ENCODE assay signal across 1 cellular context in the genomic region with DNA sequence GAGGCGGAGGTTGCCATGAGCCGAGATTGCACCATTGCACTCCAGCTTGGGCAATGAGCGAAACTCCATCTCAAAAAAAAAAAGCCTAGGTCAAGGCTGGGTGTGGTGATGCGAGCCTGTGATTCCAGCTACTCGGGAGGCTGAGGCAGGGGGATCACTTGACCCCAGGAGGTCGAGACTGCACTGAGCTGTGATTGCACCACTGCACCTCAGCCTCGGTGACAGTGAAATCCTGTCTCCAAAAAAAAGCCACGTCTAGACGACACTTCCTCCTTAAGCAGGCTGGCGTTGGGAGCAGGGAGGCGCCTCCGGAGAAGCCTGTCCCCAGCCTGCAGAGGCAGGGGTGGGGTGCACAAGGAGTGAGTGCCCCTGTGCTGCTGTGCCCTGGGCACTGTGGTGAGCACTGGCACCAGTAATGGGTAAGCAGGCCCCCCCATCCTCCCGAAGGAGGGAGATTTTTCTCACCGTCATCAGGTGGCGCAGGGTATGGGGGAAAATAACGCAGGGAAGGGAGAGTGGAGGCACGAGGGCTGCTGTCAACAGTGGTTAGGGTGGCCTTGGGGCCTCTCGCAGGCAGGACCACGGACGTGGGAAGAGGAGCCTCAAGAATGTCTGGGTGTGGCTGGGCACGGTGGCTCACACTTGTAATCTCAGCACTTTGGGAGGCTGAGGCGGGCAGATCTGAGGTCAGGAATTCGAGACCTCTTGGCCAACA.
TF ChIP-seq lines count a peak whose summit lies in the region.

No MANE protein-coding gene starts in this region.

TF ChIP-seq in HepG2, 621 proteins besides CTCF, POLR2A, EP300 and RAD21 (continued from another document):
- TF ChIP-seq, protein P1, sequence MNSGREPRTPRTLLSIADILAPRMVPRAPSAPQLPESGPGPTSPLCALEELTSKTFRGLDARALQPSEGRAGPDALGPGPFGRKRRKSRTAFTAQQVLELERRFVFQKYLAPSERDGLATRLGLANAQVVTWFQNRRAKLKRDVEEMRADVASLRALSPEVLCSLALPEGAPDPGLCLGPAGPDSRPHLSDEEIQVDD (CRISPR knock-in tag; IDR thresholded peaks at IDR 0.05; ENCODE audit: borderline replicate concordance), result no peak
- TF ChIP-seq, protein P2, sequence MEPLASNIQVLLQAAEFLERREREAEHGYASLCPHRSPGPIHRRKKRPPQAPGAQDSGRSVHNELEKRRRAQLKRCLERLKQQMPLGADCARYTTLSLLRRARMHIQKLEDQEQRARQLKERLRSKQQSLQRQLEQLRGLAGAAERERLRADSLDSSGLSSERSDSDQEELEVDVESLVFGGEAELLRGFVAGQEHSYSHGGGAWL (CRISPR knock-in tag; IDR thresholded peaks at IDR 0.05), result no peak
- no peak for TF ChIP-seq ZNF431 (CRISPR knock-in tag; IDR thresholded peaks at IDR 0.05; ENCODE audit: borderline replicate concordance, low read depth)
- TF ChIP-seq, protein P3, sequence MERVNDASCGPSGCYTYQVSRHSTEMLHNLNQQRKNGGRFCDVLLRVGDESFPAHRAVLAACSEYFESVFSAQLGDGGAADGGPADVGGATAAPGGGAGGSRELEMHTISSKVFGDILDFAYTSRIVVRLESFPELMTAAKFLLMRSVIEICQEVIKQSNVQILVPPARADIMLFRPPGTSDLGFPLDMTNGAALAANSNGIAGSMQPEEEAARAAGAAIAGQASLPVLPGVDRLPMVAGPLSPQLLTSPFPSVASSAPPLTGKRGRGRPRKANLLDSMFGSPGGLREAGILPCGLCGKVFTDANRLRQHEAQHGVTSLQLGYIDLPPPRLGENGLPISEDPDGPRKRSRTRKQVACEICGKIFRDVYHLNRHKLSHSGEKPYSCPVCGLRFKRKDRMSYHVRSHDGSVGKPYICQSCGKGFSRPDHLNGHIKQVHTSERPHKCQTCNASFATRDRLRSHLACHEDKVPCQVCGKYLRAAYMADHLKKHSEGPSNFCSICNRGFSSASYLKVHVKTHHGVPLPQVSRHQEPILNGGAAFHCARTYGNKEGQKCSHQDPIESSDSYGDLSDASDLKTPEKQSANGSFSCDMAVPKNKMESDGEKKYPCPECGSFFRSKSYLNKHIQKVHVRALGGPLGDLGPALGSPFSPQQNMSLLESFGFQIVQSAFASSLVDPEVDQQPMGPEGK (CRISPR knock-in tag; IDR thresholded peaks at IDR 0.05), result no peak
- TF ChIP-seq YEATS2 (CRISPR knock-in tag; IDR thresholded peaks at IDR 0.05; ENCODE audit: borderline replicate concordance), result no peak
- no peak for TF ChIP-seq NR2F1 (CRISPR knock-in tag; IDR thresholded peaks at IDR 0.05)
- TF ChIP-seq ZNF17 (CRISPR knock-in tag; IDR thresholded peaks at IDR 0.05), result no peak
- TF ChIP-seq NFIB (CRISPR knock-in tag; IDR thresholded peaks at IDR 0.05; ENCODE audit: borderline replicate concordance), result no peak
- no peak for TF ChIP-seq ZFP36L1 (CRISPR knock-in tag; IDR thresholded peaks at IDR 0.05)
- no peak for TF ChIP-seq TBL1XR1 (IDR thresholded peaks at IDR 0.05; ENCODE audit: borderline replicate concordance, low read length, partially characterized antibody)
- no peak for TF ChIP-seq STAT5B (CRISPR knock-in tag; IDR thresholded peaks at IDR 0.05)
- no peak for TF ChIP-seq CENPT (CRISPR knock-in tag; IDR thresholded peaks at IDR 0.05; ENCODE audit: low read depth)
- no peak for TF ChIP-seq SIX1 (CRISPR knock-in tag; IDR thresholded peaks at IDR 0.05; ENCODE audit: borderline replicate concordance)
- no peak for TF ChIP-seq SRSF4 (IDR thresholded peaks at IDR 0.05; ENCODE audit: low read depth, low read length, poor library complexity, severe bottlenecking)
- TF ChIP-seq JUN (CRISPR knock-in tag; IDR thresholded peaks at IDR 0.05), result no peak
- TF ChIP-seq SOX5 (CRISPR knock-in tag; IDR thresholded peaks at IDR 0.05; ENCODE audit: borderline replicate concordance), result no peak
TF ChIP-seq in HepG2: peak in this region for 10.
